8 cellular contexts compared by ENCODE assay signal in genomic region chr12:57111046-57111698, GRCh38. TPM values are rescaled to one million over a fixed set of nuclear protein-coding genes. Genes with fewer than 3 reads are reported as not detected.
DNase-seq lines count a peak whose midpoint lies in the region; ATAC-seq, FAIRE-seq and TF ChIP-seq lines count a peak whose summit lies in the region.

STAT6 (minus strand) TSS chr12:57111362; CDS start chr12:57108278, 3,084 bp downstream.

- H3K9ac ChIP-seq in iPS-15b (ENCODE audit: low read depth, low read length) = peak within 1 kb of the TSS; percentile 95

- H3K27ac ChIP-seq in small intestine (ENCODE audit: low read depth in 1 of 2, low read length in 1 of 2) = peak within 1 kb of the TSS; percentile 89 to 93

- no peak for TF ChIP-seq POLR2A in H54 (IDR thresholded peaks at IDR 0.05; ENCODE audit: low read depth, low read length)

- H3K4me3 ChIP-seq in astrocyte of the spinal cord (ENCODE audit: low read depth, low read length) = peak within 1 kb of the TSS; percentile 69
- peak within 1 kb of the TSS; percentile 82 for H3K4me3 ChIP-seq in iPS-15b (ENCODE audit: low read depth, low read length)
- peak within 1 kb of the TSS; percentile 77 to 82 for H3K4me3 ChIP-seq in small intestine (ENCODE audit: low read depth in 1 of 2, low read length in 2 of 2)

- peak; percentile 60 for ATAC-seq in GM21423 (IDR thresholded peaks at IDR 0.05; ENCODE audit: unreplicated experiment)

- no peak for FAIRE-seq in small intestine (lab: Jason Lieb, UNC)
- FAIRE-seq in H54 (lab: Jason Lieb, UNC) = no peak

- no peak for TF ChIP-seq CTCF in astrocyte of the spinal cord (IDR thresholded peaks at IDR 0.05; ENCODE audit: low read depth, low read length)

- no peak for TF ChIP-seq EP300 in Ishikawa (IDR thresholded peaks at IDR 0.05; ENCODE audit: borderline replicate concordance)

- H3K4me1 ChIP-seq in iPS-15b (ENCODE audit: control insufficient read depth, insufficient read depth, low read length) (peaks cover 14% of the 10 kb centered on the region), small intestine (ENCODE audit: control insufficient read depth in 2 of 2, insufficient read depth in 1 of 2, low read depth in 1 of 2, low read length in 1 of 2) (peaks cover 0 to 4% of the 10 kb centered on the region in 2 donors)

- DNase-seq in Caki2 (ENCODE audit: low read depth) (peak; percentile 94), T-helper 9 cell (peak; percentile 76), astrocyte of the spinal cord (ENCODE audit: low read depth, low spot score) (peak; percentile 84), small intestine (peak; percentile 95), H54 (ENCODE audit: insufficient read length, low spot score) (no peak)

- H3K27me3 ChIP-seq in iPS-15b (ENCODE audit: control insufficient read depth, insufficient read depth, low read length) (no peaks in the 10 kb centered on the region), small intestine (ENCODE audit: control insufficient read depth in 2 of 2, insufficient read depth in 2 of 2, low read length in 2 of 2) (no peaks in the 10 kb centered on the region)

- H3K9me3 ChIP-seq in iPS-15b (ENCODE audit: control insufficient read depth, insufficient read depth, low read length) (no peaks in the 10 kb centered on the region), small intestine (ENCODE audit: control insufficient read depth, low read depth) (no peaks in the 10 kb centered on the region)

- in situ Hi-C loops in Caki2 (cut with HindIII; ENCODE audit: low pct_unique_long_range_greater_than_20kb, low sequenced_read_pairs) = no loop called here
- in situ Hi-C loops in astrocyte of the spinal cord (cut with HindIII; ENCODE audit: low sequenced_read_pairs) = no loop called here

- 0 to 3% (median 2%) methylated on average over 11 to 13 of the region's 13 CpGs for WGBS in small intestine, 3 donors

- peaks cover 7% of the 10 kb centered on the region for H3K36me3 ChIP-seq in iPS-15b (ENCODE audit: control insufficient read depth, insufficient read depth, low read length)
- peaks cover 0 to under 1% of the 10 kb centered on the region in 2 donors for H3K36me3 ChIP-seq in small intestine (ENCODE audit: control insufficient read depth in 2 of 2, insufficient read depth in 2 of 2, low read length in 2 of 2)

- no peak for TF ChIP-seq RAD21 in Ishikawa (IDR thresholded peaks at IDR 0.05; ENCODE audit: low read depth)

TF ChIP-seq in Ishikawa, 13 proteins besides CTCF, POLR2A, EP300 and RAD21:
- peak; percentile 50; the same call in 1 of the 2 replicates for TF ChIP-seq REST (IDR thresholded peaks at IDR 0.05; ENCODE audit: low read depth)
- TF ChIP-seq TEAD4 (IDR thresholded peaks at IDR 0.05) = no peak

RNA-seq across cellular contexts. Expression of gene STAT6, which starts in this region (rescaled TPM):
- 98.6 and 107 TPM in 2 replicates for total RNA-seq in Caki2 (2014; rRNA removed; shearing (Covaris generic); ENCODE audit: low replicate concordance)
- polyA plus RNA-seq in small intestine = 100 to 1,000 TPM; 129 to 842 (median 558) TPM
